Comparison of ENCODE assay signal across 1 cellular context in the genomic region with DNA sequence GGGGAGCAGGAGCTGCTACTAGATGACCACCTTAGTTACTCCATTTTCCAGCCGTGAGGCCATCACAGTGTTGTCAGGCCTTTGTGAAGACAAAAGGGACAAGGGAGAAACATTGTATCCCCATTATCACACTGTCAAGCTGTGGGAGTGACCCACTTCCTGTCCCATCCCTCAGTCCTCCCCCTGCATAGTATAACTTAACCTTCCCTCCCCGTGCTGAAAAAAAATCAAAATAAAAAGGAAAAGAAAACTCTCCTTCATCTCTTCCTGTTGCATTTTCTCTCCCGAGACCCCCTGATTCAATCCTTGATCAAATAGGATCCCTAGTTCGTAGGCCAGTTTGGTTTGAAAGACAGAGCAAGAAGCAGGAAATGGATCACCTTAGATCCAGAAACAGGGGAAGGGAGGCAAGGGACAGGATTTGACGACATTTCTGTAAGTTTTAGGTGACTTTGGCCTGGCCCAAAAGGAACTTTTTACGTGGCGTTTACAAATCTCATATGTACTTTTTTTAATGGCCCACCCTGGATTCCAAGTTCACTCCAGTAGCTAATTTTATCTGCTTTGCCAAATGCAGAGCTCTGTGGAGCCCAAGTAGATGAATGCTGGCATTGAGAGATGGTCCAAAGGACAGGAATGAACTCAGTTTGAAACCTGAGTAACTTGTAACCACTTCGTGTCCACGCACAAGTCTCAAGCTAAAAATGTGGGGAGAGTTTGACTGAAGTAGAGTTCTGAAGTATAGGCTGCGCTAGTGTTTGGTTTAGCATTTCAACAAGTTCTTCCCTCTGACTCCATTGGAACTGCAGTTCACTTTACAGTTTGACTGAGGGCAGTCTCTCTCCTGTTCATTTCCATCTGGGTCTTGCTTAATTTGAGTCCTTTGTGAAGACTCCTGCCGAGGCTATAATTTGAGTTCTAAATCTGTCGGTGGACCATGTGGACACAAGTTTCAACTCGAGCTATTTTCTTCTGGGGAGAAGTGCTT.
TF ChIP-seq lines count a peak whose summit lies in the region.

No MANE protein-coding gene starts in this region.

TF ChIP-seq in K562, 482 proteins besides CTCF, POLR2A, EP300 and RAD21 (continues in another document):
- peak; percentile 22; the same call in 1 of the 2 replicates for TF ChIP-seq TAL1 (IDR thresholded peaks at IDR 0.05)
- TF ChIP-seq ZNF699 (CRISPR knock-in tag; IDR thresholded peaks at IDR 0.05; ENCODE audit: insufficient replicate concordance), result no peak
- TF ChIP-seq, protein P1, sequence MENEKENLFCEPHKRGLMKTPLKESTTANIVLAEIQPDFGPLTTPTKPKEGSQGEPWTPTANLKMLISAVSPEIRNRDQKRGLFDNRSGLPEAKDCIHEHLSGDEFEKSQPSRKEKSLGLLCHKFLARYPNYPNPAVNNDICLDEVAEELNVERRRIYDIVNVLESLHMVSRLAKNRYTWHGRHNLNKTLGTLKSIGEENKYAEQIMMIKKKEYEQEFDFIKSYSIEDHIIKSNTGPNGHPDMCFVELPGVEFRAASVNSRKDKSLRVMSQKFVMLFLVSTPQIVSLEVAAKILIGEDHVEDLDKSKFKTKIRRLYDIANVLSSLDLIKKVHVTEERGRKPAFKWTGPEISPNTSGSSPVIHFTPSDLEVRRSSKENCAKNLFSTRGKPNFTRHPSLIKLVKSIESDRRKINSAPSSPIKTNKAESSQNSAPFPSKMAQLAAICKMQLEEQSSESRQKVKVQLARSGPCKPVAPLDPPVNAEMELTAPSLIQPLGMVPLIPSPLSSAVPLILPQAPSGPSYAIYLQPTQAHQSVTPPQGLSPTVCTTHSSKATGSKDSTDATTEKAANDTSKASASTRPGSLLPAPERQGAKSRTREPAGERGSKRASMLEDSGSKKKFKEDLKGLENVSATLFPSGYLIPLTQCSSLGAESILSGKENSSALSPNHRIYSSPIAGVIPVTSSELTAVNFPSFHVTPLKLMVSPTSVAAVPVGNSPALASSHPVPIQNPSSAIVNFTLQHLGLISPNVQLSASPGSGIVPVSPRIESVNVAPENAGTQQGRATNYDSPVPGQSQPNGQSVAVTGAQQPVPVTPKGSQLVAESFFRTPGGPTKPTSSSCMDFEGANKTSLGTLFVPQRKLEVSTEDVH (IDR thresholded peaks at IDR 0.05; ENCODE audit: low read depth, partially characterized antibody), result peak; percentile 72
- no peak for TF ChIP-seq MTA1 (IDR thresholded peaks at IDR 0.05; ENCODE audit: borderline replicate concordance)
- TF ChIP-seq ZC3H4 (CRISPR knock-in tag; IDR thresholded peaks at IDR 0.05; ENCODE audit: borderline replicate concordance), result no peak
- TF ChIP-seq, protein P2, sequence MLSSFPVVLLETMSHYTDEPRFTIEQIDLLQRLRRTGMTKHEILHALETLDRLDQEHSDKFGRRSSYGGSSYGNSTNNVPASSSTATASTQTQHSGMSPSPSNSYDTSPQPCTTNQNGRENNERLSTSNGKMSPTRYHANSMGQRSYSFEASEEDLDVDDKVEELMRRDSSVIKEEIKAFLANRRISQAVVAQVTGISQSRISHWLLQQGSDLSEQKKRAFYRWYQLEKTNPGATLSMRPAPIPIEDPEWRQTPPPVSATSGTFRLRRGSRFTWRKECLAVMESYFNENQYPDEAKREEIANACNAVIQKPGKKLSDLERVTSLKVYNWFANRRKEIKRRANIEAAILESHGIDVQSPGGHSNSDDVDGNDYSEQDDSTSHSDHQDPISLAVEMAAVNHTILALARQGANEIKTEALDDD (IDR thresholded peaks at IDR 0.05), result peak; percentile 52; the same call in 1 of the 2 replicates
- TF ChIP-seq, protein P3, sequence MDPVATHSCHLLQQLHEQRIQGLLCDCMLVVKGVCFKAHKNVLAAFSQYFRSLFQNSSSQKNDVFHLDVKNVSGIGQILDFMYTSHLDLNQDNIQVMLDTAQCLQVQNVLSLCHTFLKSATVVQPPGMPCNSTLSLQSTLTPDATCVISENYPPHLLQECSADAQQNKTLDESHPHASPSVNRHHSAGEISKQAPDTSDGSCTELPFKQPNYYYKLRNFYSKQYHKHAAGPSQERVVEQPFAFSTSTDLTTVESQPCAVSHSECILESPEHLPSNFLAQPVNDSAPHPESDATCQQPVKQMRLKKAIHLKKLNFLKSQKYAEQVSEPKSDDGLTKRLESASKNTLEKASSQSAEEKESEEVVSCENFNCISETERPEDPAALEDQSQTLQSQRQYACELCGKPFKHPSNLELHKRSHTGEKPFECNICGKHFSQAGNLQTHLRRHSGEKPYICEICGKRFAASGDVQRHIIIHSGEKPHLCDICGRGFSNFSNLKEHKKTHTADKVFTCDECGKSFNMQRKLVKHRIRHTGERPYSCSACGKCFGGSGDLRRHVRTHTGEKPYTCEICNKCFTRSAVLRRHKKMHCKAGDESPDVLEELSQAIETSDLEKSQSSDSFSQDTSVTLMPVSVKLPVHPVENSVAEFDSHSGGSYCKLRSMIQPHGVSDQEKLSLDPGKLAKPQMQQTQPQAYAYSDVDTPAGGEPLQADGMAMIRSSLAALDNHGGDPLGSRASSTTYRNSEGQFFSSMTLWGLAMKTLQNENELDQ (CRISPR knock-in tag; IDR thresholded peaks at IDR 0.05; ENCODE audit: borderline replicate concordance), result no peak
- peak; percentile 70 for TF ChIP-seq SOX6 (IDR thresholded peaks at IDR 0.05)
- 0 out of 2 replicates have a peak, but pooled peaks have one; percentile 24 for TF ChIP-seq MYNN (IDR thresholded peaks at IDR 0.05)
- TF ChIP-seq MYNN (CRISPR knock-in tag; IDR thresholded peaks at IDR 0.05), result no peak
- peak; percentile 91 for TF ChIP-seq NCOA1 (IDR thresholded peaks at IDR 0.05; ENCODE audit: low read depth)
- TF ChIP-seq, protein P4, sequence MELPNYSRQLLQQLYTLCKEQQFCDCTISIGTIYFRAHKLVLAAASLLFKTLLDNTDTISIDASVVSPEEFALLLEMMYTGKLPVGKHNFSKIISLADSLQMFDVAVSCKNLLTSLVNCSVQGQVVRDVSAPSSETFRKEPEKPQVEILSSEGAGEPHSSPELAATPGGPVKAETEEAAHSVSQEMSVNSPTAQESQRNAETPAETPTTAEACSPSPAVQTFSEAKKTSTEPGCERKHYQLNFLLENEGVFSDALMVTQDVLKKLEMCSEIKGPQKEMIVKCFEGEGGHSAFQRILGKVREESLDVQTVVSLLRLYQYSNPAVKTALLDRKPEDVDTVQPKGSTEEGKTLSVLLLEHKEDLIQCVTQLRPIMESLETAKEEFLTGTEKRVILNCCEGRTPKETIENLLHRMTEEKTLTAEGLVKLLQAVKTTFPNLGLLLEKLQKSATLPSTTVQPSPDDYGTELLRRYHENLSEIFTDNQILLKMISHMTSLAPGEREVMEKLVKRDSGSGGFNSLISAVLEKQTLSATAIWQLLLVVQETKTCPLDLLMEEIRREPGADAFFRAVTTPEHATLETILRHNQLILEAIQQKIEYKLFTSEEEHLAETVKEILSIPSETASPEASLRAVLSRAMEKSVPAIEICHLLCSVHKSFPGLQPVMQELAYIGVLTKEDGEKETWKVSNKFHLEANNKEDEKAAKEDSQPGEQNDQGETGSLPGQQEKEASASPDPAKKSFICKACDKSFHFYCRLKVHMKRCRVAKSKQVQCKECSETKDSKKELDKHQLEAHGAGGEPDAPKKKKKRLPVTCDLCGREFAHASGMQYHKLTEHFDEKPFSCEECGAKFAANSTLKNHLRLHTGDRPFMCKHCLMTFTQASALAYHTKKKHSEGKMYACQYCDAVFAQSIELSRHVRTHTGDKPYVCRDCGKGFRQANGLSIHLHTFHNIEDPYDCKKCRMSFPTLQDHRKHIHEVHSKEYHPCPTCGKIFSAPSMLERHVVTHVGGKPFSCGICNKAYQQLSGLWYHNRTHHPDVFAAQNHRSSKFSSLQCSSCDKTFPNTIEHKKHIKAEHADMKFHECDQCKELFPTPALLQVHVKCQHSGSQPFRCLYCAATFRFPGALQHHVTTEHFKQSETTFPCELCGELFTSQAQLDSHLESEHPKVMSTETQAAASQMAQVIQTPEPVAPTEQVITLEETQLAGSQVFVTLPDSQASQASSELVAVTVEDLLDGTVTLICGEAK (IDR thresholded peaks at IDR 0.05), result peak; percentile 94
- TF ChIP-seq, protein P4 (CRISPR knock-in tag; IDR thresholded peaks at IDR 0.05), result no peak
- TF ChIP-seq RBM15 (IDR thresholded peaks at IDR 0.05; ENCODE audit: insufficient read depth, low read length), result no peak
- TF ChIP-seq EP400 (IDR thresholded peaks at IDR 0.05), result 0 out of 2 replicates have a peak, but pooled peaks have one; percentile 40
- TF ChIP-seq HMG20A (CRISPR knock-in tag; conservative IDR thresholded peaks at IDR 0.05), result no peak
- peak in 1 of 2 experiments; percentile 52; a peak in 1 of 4 replicates for TF ChIP-seq SIN3A (IDR thresholded peaks at IDR 0.05; ENCODE audit: borderline replicate concordance in 2 of 2, control insufficient read depth in 1 of 2, low read depth in 2 of 2, low read length in 2 of 2)
- TF ChIP-seq RFX7 (CRISPR knock-in tag; IDR thresholded peaks at IDR 0.05), result no peak
- TF ChIP-seq CBFA2T3 (IDR thresholded peaks at IDR 0.05), result peak; percentile 14; the same call in 1 of the 2 replicates
- peak in 1 of 3 experiments; percentile 45 for TF ChIP-seq YY1 (IDR thresholded peaks at IDR 0.05; ENCODE audit: borderline replicate concordance in 1 of 3, control insufficient read depth in 1 of 3, extremely low read depth in 1 of 3, insufficient read depth in 3 of 3, insufficient read length in 1 of 3, insufficient replicate concordance in 2 of 3, low read depth in 1 of 3, low read length in 2 of 3)
- TF ChIP-seq ZSCAN29 (IDR thresholded peaks at IDR 0.05), result no peak
- peak; percentile 89 for TF ChIP-seq GABPB1 (CRISPR knock-in tag; IDR thresholded peaks at IDR 0.05)
- peak; percentile 35; the same call in 1 of the 2 replicates for TF ChIP-seq SPI1 (IDR thresholded peaks at IDR 0.05; ENCODE audit: borderline replicate concordance, low read depth, low read length)
- TF ChIP-seq ZNF589 (CRISPR knock-in tag; IDR thresholded peaks at IDR 0.05; ENCODE audit: low read depth), result no peak; the same call in 1 of the 2 replicates
- peak in 1 of 2 experiments; percentile 79; a peak in 2 of 4 replicates for TF ChIP-seq TRIM24 (IDR thresholded peaks at IDR 0.05)
- TF ChIP-seq, protein P5, sequence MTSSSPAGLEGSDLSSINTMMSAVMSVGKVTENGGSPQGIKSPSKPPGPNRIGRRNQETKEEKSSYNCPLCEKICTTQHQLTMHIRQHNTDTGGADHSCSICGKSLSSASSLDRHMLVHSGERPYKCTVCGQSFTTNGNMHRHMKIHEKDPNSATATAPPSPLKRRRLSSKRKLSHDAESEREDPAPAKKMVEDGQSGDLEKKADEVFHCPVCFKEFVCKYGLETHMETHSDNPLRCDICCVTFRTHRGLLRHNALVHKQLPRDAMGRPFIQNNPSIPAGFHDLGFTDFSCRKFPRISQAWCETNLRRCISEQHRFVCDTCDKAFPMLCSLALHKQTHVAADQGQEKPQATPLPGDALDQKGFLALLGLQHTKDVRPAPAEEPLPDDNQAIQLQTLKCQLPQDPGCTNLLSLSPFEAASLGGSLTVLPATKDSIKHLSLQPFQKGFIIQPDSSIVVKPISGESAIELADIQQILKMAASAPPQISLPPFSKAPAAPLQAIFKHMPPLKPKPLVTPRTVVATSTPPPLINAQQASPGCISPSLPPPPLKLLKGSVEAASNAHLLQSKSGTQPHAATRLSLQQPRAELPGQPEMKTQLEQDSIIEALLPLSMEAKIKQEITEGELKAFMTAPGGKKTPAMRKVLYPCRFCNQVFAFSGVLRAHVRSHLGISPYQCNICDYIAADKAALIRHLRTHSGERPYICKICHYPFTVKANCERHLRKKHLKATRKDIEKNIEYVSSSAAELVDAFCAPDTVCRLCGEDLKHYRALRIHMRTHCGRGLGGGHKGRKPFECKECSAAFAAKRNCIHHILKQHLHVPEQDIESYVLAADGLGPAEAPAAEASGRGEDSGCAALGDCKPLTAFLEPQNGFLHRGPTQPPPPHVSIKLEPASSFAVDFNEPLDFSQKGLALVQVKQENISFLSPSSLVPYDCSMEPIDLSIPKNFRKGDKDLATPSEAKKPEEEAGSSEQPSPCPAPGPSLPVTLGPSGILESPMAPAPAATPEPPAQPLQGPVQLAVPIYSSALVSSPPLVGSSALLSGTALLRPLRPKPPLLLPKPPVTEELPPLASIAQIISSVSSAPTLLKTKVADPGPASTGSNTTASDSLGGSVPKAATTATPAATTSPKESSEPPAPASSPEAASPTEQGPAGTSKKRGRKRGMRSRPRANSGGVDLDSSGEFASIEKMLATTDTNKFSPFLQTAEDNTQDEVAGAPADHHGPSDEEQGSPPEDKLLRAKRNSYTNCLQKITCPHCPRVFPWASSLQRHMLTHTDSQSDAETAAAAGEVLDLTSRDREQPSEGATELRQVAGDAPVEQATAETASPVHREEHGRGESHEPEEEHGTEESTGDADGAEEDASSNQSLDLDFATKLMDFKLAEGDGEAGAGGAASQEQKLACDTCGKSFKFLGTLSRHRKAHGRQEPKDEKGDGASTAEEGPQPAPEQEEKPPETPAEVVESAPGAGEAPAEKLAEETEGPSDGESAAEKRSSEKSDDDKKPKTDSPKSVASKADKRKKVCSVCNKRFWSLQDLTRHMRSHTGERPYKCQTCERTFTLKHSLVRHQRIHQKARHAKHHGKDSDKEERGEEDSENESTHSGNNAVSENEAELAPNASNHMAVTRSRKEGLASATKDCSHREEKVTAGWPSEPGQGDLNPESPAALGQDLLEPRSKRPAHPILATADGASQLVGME (CRISPR knock-in tag; IDR thresholded peaks at IDR 0.05), result no peak
